ENCODE assay signal across 8 cellular contexts in genomic region chr19:4970558-4971423, GRCh38. TPM values are rescaled to one million over a fixed set of nuclear protein-coding genes. Genes with fewer than 3 reads are reported as not detected.
DNase-seq lines count a peak whose midpoint lies in the region; ATAC-seq, FAIRE-seq and TF ChIP-seq lines count a peak whose summit lies in the region.

No MANE protein-coding gene starts in this region.

- peak overlapping the region; percentile 3 for H3K27ac ChIP-seq in mesenchymal stem cell (ENCODE audit: low read length, poor library complexity, severe bottlenecking)

- peak overlapping the region; percentile 52 for H3K4me3 ChIP-seq in MG63
- H3K4me3 ChIP-seq in bronchial epithelial cell (ENCODE audit: low read depth, low read length), result peak overlapping the region; percentile 64
- peak overlapping the region; percentile 60 to 84 for H3K4me3 ChIP-seq in mesenchymal stem cell (ENCODE audit: insufficient read depth in 1 of 2, low read depth in 1 of 2, low read length in 2 of 2)

- peak overlapping the region; percentile 90 for H3K9ac ChIP-seq in mesenchymal stem cell (ENCODE audit: low read length)

- peaks cover 35% of the 10 kb centered on the region for H3K36me3 Mint-ChIP-seq in Calu3 (ENCODE audit: insufficient read depth, unreplicated experiment)

- TF ChIP-seq CTCF in Calu3 (IDR thresholded peaks at IDR 0.05; ENCODE audit: unreplicated experiment), result no peak
- no peak for TF ChIP-seq CTCF in bronchial epithelial cell (IDR thresholded peaks at IDR 0.05; ENCODE audit: insufficient read depth, low read length, severe bottlenecking)

- peak overlapping the region in 1 of 2 experiments; percentile 62 for H3K14ac ChIP-seq in mesenchymal stem cell (ENCODE audit: low read length in 2 of 2)

- no peak for FAIRE-seq in bronchial epithelial cell (lab: Jason Lieb, UNC)

- H3K27me3 ChIP-seq in MG63, result no peaks in the 10 kb centered on the region
- no peaks in the 10 kb centered on the region for H3K27me3 ChIP-seq in bronchial epithelial cell (ENCODE audit: control insufficient read depth, insufficient read depth, low read length)
- no peaks in the 10 kb centered on the region for H3K27me3 ChIP-seq in mesenchymal stem cell (ENCODE audit: control insufficient read depth in 1 of 2, insufficient read depth in 1 of 2, low read length in 2 of 2)

- H3K27me3 Mint-ChIP-seq in Calu3 (ENCODE audit: unreplicated experiment), result no peaks in the 10 kb centered on the region

- H3K27ac Mint-ChIP-seq in Calu3 (ENCODE audit: unreplicated experiment), result peak overlapping the region; percentile 71

- H3K23ac ChIP-seq in mesenchymal stem cell (ENCODE audit: low read length in 2 of 2), result peak overlapping the region in 1 of 2 experiments; percentile 85

- ATAC-seq in HG03095 (IDR thresholded peaks at IDR 0.05; ENCODE audit: unreplicated experiment), result no peak
- ATAC-seq in GM21447 (IDR thresholded peaks at IDR 0.05; ENCODE audit: unreplicated experiment), result no peak
- no peak for ATAC-seq in GM19324 (IDR thresholded peaks at IDR 0.05; ENCODE audit: low FRiP score, unreplicated experiment)

- no peaks in the 10 kb centered on the region for H3K79me1 ChIP-seq in mesenchymal stem cell (replicated peaks; ENCODE audit: low read length, poor library complexity, severe bottlenecking)

- peaks cover 35% of the 10 kb centered on the region for H3K4me1 ChIP-seq in mesenchymal stem cell (ENCODE audit: control insufficient read depth, insufficient read depth, low read depth, low read length)

- no peak overlapping the region for H2BK15ac ChIP-seq in mesenchymal stem cell (ENCODE audit: low read depth, poor library complexity, severe bottlenecking)

- no peak overlapping the region for H2AFZ ChIP-seq in mesenchymal stem cell (ENCODE audit: low read depth, low read length)

- H3K9me3 Mint-ChIP-seq in Calu3 (ENCODE audit: low read depth, unreplicated experiment), result no peaks in the 10 kb centered on the region

- peak overlapping the region; percentile 10 to 79 for H3K18ac ChIP-seq in mesenchymal stem cell (ENCODE audit: low read depth in 1 of 2, low read length in 2 of 2)

- peak overlapping the region; percentile 99 for H3K4me2 ChIP-seq in mesenchymal stem cell (ENCODE audit: low read length, poor library complexity, severe bottlenecking)

- no peak overlapping the region for H4K91ac ChIP-seq in mesenchymal stem cell (ENCODE audit: low read length)

- DNase-seq in Calu3 (no peak), MG63 (no peak), bronchial epithelial cell (ENCODE audit: low read depth) (peak; percentile 22), mesenchymal stem cell (peak; percentile 71)
- no peak for DNase-seq in stimulated activated CD4-positive, alpha-beta T cell treated with anti-CD3 and anti-CD28 coated beads, Interleukin-15, amount 100 ng/mL, for 24 hours

- peaks cover 28% of the 10 kb centered on the region for H3K4me1 Mint-ChIP-seq in Calu3 (ENCODE audit: low read depth, unreplicated experiment)

- peak overlapping the region; percentile 11 to 70 for H3K4ac ChIP-seq in mesenchymal stem cell (ENCODE audit: low read depth in 1 of 2, low read length in 2 of 2)

- no peak overlapping the region for H2BK5ac ChIP-seq in mesenchymal stem cell (ENCODE audit: low read depth, low read length, poor library complexity, severe bottlenecking)

- intact Hi-C loops in Calu3 (cut with micrococcal nuclease; ENCODE audit: unreplicated experiment), result loop anchor here (5.0 kb wide), 1 partner anchor 158 kb away; no protein-coding TSS in a partner anchor

- BruUV-seq in Calu3 (replicated peaks; lab: Mats Ljungman, UMichigan), result no TSS peak

- peak overlapping the region; percentile 6 for H4K8ac ChIP-seq in mesenchymal stem cell (ENCODE audit: low read length)

- H3K36me3 ChIP-seq in MG63 (no peaks in the 10 kb centered on the region), bronchial epithelial cell (ENCODE audit: control insufficient read depth, insufficient read depth, low read length) (peaks cover 2% of the 10 kb centered on the region), mesenchymal stem cell (ENCODE audit: control insufficient read depth in 1 of 2, insufficient read depth in 2 of 2, low read depth in 1 of 2, low read length in 2 of 2) (peaks cover 0 to 3% of the 10 kb centered on the region in 2 experiments)

- CTCF ChIA-PET in Calu3 (lab: Charles Lee), result interaction anchor here (1.3 to 1.5 kb wide), 2 partner anchors 8 to 60 kb away, joined by 3 to 4 read pairs; no protein-coding TSS in a partner anchor

- H3K4me3 Mint-ChIP-seq in Calu3 (ENCODE audit: low read depth, unreplicated experiment), result peak overlapping the region; percentile 89

- H3K9me3 ChIP-seq in MG63 (no peaks in the 10 kb centered on the region), mesenchymal stem cell (ENCODE audit: control insufficient read depth, low read length) (no peaks in the 10 kb centered on the region)

- no peak overlapping the region for H2BK120ac ChIP-seq in mesenchymal stem cell (ENCODE audit: low read depth, low read length)

- no peak overlapping the region for H2AK5ac ChIP-seq in mesenchymal stem cell (ENCODE audit: low read length, severe bottlenecking)

- no peak overlapping the region for H2BK12ac ChIP-seq in mesenchymal stem cell (ENCODE audit: low read length in 2 of 2)

- 7% methylated on average over 27 of the region's 31 CpGs for whole genome bisulfite sequencing in mesenchymal stem cell

RNA-seq across cellular contexts. Expression of gene KDM4B, which starts 1.9 kb away (rescaled TPM):
- 13.9 and 15.2 TPM in 2 replicates for total RNA-seq in Calu3 (2022)
- 10.3 and 23.5 TPM in 2 replicates for total RNA-seq in MG63 (2014; rRNA removed; shearing (Covaris generic); ENCODE audit: low replicate concordance)
- total RNA-seq in bronchial epithelial cell, result 12.6 and 12.7 TPM in 2 replicates
- polyA plus RNA-seq in mesenchymal stem cell (2013, experiment 1 of 2), result 13.3 TPM
- 11.9 TPM for polyA plus RNA-seq in mesenchymal stem cell (2013, experiment 2 of 2)

Comparison
In these comparisons a context has a peak if more than half of its experiments do, and no peak if none do; other contexts are left out.
1. DNase-seq: peak in bronchial epithelial cell (single experiment) and mesenchymal stem cell (single experiment); none in Calu3 (single experiment), MG63 (single experiment) and stimulated activated CD4-positive, alpha-beta T cell treated with anti-CD3 and anti-CD28 coated beads, Interleukin-15, amount 100 ng/mL, for 24 hours (single experiment).
2. Peak in every context shown above with its lines, with median percentiles within 50 percentile points of each other: H3K4me3 ChIP-seq.